Comparison of ENCODE assay signal across 2 cellular contexts in the genomic region with DNA sequence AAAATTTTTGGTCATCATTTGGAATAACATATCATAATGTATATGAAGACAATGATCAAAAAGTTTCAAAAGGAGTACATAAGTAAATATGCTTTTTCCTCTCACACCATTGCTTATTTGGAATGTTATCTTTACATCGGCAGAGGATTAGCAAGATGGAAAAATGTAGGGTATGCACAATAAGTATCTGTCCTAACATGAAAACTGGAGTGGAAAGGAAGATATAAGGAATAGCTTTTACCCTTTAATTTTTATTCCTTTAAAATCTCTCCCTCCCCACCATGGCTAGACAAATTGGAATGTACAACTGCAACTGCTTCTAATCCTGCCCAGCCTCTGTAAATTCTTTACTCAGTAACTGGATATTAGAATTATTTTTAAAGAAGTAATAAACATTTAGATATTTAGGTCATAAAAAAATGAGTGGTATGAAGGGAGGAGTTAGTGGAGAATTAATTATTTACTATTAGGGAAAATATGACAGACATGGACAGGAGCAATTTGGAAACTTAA.
TF ChIP-seq lines count a peak whose summit lies in the region.

No MANE protein-coding gene starts in this region.

TF ChIP-seq in SK-N-SH treated with all-trans-retinoic acid at 6 μM for 48 hours, 23 proteins besides CTCF, POLR2A, EP300 and RAD21 (continued from another document):
- TF ChIP-seq, protein P1, sequence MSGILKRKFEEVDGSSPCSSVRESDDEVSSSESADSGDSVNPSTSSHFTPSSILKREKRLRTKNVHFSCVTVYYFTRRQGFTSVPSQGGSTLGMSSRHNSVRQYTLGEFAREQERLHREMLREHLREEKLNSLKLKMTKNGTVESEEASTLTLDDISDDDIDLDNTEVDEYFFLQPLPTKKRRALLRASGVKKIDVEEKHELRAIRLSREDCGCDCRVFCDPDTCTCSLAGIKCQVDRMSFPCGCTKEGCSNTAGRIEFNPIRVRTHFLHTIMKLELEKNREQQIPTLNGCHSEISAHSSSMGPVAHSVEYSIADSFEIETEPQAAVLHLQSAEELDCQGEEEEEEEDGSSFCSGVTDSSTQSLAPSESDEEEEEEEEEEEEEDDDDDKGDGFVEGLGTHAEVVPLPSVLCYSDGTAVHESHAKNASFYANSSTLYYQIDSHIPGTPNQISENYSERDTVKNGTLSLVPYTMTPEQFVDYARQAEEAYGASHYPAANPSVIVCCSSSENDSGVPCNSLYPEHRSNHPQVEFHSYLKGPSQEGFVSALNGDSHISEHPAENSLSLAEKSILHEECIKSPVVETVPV (CRISPR knock-in tag; IDR thresholded peaks at IDR 0.05), result no peak
TF ChIP-seq in SK-N-SH treated with all-trans-retinoic acid at 6 μM for 48 hours: peak in this region for 0.

TF ChIP-seq in WTC11, 78 proteins besides CTCF, POLR2A, EP300 and RAD21 (continued from another document):
- no peak for TF ChIP-seq JUN (CRISPR knock-in tag; IDR thresholded peaks at IDR 0.05)
- TF ChIP-seq ZNF121 (CRISPR knock-in tag; IDR thresholded peaks at IDR 0.05), result no peak
- no peak for TF ChIP-seq NR2C2 (CRISPR knock-in tag; IDR thresholded peaks at IDR 0.05)
- TF ChIP-seq NFATC4 (CRISPR knock-in tag; IDR thresholded peaks at IDR 0.05), result no peak
- TF ChIP-seq, protein P2, sequence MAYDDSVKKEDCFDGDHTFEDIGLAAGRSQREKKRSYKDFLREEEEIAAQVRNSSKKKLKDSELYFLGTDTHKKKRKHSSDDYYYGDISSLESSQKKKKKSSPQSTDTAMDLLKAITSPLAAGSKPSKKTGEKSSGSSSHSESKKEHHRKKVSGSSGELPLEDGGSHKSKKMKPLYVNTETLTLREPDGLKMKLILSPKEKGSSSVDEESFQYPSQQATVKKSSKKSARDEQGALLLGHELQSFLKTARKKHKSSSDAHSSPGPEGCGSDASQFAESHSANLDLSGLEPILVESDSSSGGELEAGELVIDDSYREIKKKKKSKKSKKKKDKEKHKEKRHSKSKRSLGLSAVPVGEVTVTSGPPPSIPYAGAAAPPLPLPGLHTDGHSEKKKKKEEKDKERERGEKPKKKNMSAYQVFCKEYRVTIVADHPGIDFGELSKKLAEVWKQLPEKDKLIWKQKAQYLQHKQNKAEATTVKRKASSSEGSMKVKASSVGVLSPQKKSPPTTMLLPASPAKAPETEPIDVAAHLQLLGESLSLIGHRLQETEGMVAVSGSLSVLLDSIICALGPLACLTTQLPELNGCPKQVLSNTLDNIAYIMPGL (CRISPR knock-in tag; IDR thresholded peaks at IDR 0.05), result no peak
- no peak for TF ChIP-seq FOXK1 (CRISPR knock-in tag; IDR thresholded peaks at IDR 0.05)
- no peak for TF ChIP-seq ATF1 (CRISPR knock-in tag; IDR thresholded peaks at IDR 0.05)
- no peak for TF ChIP-seq SMAD4 (CRISPR knock-in tag; IDR thresholded peaks at IDR 0.05)
